Comparison of ENCODE assay signal across 27 cellular contexts in the genomic region with DNA sequence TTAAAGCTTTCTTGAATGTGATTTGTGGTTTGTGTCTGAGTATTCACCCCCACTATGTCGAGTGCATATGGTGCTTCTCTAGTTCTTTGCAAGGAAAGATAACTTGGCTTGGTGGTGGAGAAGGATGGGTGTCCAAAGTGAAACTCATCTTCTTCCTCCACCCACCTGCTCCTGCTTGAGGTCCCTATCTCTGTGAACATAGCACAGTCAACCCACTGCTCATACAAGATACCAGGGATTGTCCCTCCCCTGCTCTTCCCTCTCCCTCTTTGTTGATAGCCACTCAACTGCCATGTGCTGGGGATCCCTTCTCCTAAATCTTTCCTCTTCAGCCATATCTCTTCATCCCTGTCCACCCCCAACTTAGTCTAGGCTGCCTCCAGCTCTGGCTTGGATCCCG.
"Had no signal": no experiment of that assay in that cellular context is flagged by ENCODE, and none has a peak within 500 bp of the region (broad histone marks: within the 10 kb centered on the region; RNA-seq: fewer than 3 reads in every experiment).

No MANE protein-coding gene starts in this region.

- FAIRE-seq: urothelium cell line had no signal

- ATAC-seq: stimulated activated effector memory CD8-positive, alpha-beta T cell treated with anti-CD3 and anti-CD28 coated beads, Interleukin-12 subunit alpha, Interleukin-12 subunit beta, amount 100 ng/mL, for 72 hours; stimulated activated memory B cell treated with anti-CD40 and anti-IgM and Interleukin-4, amounts not matched to agents 10 μg/mL and 1 μg/mL and 100 μg/mL, for 72 hours; stimulated activated naive B cell treated with anti-CD40 and anti-IgM and Interleukin-4, amounts not matched to agents 10 μg/mL and 1 μg/mL and 100 μg/mL, for 72 hours; stimulated activated naive CD8-positive, alpha-beta T cell treated with anti-CD3 and anti-CD28 coated beads, Interleukin-15, amount 100 ng/mL, for 72 hours; stimulated activated naive CD8-positive, alpha-beta T cell treated with anti-CD3 and anti-CD28 coated beads, Interleukin-15, Interleukin-2, amounts not matched to agents 100 U/mL and 50 U/mL, for 24 hours; upper lobe of right lung had no signal

- H3K27me3 ChIP-seq: testis, thyroid gland, tibial nerve, transverse colon, upper lobe of left lung, upper lobe of right lung, uterus, vagina had no signal

- DNase-seq: stimulated activated CD4-positive, alpha-beta T cell treated with anti-CD3 and anti-CD28 coated beads, Interleukin-2, amount 100 ng/mL, for 48 hours; stimulated activated CD4-positive, alpha-beta T cell treated with anti-CD3 and anti-CD28 coated beads, Interleukin-4, amount 100 ng/mL, for 1 hour; stimulated activated CD4-positive, alpha-beta T cell treated with anti-CD3 and anti-CD28 coated beads, Interleukin-4, amount 100 ng/mL, for 24 hours; stimulated activated CD4-positive, alpha-beta T cell treated with anti-CD3 and anti-CD28 coated beads, Interleukin-4, amount 100 ng/mL, for 4 hours; stimulated activated CD8-positive, alpha-beta memory T cell treated with anti-CD3 and anti-CD28 coated beads, Interleukin-4, amount 100 ng/mL, for 48 hours; stimulated activated naive B cell treated with anti-CD40 and anti-IgM and Interleukin-4, amounts not matched to agents 10 μg/mL and 1 μg/mL and 100 μg/mL, for 72 hours; stimulated activated naive CD4-positive, alpha-beta T cell; stimulated activated naive CD4-positive, alpha-beta T cell treated with Interleukin-2 at 50 U/mL for 16 hours; stimulated activated naive CD8-positive, alpha-beta T cell treated with anti-CD3 and anti-CD28 coated beads, Interleukin-15, amount 100 ng/mL, for 72 hours; stimulated activated naive CD8-positive, alpha-beta T cell treated with anti-CD3 and anti-CD28 coated beads, Interleukin-15, Interleukin-2, amounts not matched to agents 100 U/mL and 50 U/mL, for 24 hours; stomach; substantia nigra; testis; thyroid gland; tibial artery; transverse colon; trophoblast cell; upper lobe of left lung; upper lobe of right lung; uterus had no signal

- H3K9me3 ChIP-seq: suprapubic skin, testis, thoracic aorta, thyroid gland, tibial artery, transverse colon, upper lobe of left lung, upper lobe of right lung, uterus, vagina had no signal

- H3K36me3 ChIP-seq: stomach, suprapubic skin, thoracic aorta, thyroid gland, tibial artery, tibial nerve, transverse colon, upper lobe of left lung, upper lobe of right lung, uterus, vagina had no signal

- H3K27ac ChIP-seq: stomach, suprapubic skin, testis, thoracic aorta, thyroid gland, tibial artery, tibial nerve, transverse colon, upper lobe of left lung, upper lobe of right lung, uterus, vagina had no signal

- H3K4me3 ChIP-seq: stomach, suprapubic skin, testis, thoracic aorta, thyroid gland, tibial artery, tibial nerve, transverse colon, upper lobe of left lung, upper lobe of right lung, uterus, vagina had no signal

- H3K4me1 ChIP-seq: stomach, suprapubic skin, testis, thyroid gland, tibial artery, transverse colon, upper lobe of left lung, upper lobe of right lung, uterus, vagina had no signal
